13 cellular contexts compared by ENCODE assay signal in genomic region chr6:119052292-119052889, GRCh38. TPM values are rescaled to one million over a fixed set of nuclear protein-coding genes. Genes with fewer than 3 reads are reported as not detected.
A peak's percentile ranks its signal among the peaks of the same experiment; 100 is the strongest.
DNase-seq lines count a peak whose midpoint lies in the region; ATAC-seq and TF ChIP-seq lines count a peak whose summit lies in the region.
"Had no signal": no experiment of that assay in that cellular context is flagged by ENCODE, and none has a peak within 500 bp of the region (broad histone marks: within the 10 kb centered on the region; RNA-seq: fewer than 3 reads in every experiment).

No MANE protein-coding gene starts in this region.

- intact Hi-C loops in Panc1 (cut with micrococcal nuclease; ENCODE audit: unreplicated experiment): no loop called here

- peak; percentile 35 to 59 for ATAC-seq in activated CD4-positive, CD25-positive, alpha-beta regulatory T cell treated with anti-CD3 and anti-CD28 coated beads, Interleukin-2, amount 50 U/mL, for 24 hours
- ATAC-seq in GM19468 (IDR thresholded peaks at IDR 0.05; ENCODE audit: extremely low read depth, unreplicated experiment) (peak; percentile 17), Panc1 (no peak)
- ATAC-seq: stimulated activated naive B cell treated with anti-CD40 and anti-IgM and Interleukin-4, amounts not matched to agents 10 μg/mL and 1 μg/mL and 100 μg/mL, for 72 hours had no signal

- H3K4me3 ChIP-seq in Panc1 (ENCODE audit: low read depth in 2 of 2, low read length in 2 of 2) (no peak overlapping the region), smooth muscle cell (no peak overlapping the region), hepatocyte (no peak overlapping the region)

- POLR2A ChIA-PET in Panc1 (lab: Charles Lee): no interaction called here

- H3K9me3 ChIP-seq in Panc1 (ENCODE audit: control insufficient read depth, insufficient read depth, low read depth, low read length) (no peaks in the 10 kb centered on the region), smooth muscle cell (replicated peaks; ENCODE audit: low read depth) (no peaks in the 10 kb centered on the region), hepatocyte (ENCODE audit: low read depth) (no peaks in the 10 kb centered on the region)

- H3K9ac ChIP-seq in smooth muscle cell (ENCODE audit: low read depth): no peak overlapping the region

- H3F3A ChIP-seq in smooth muscle cell (ENCODE audit: low read depth): no peaks in the 10 kb centered on the region

- no peaks in the 10 kb centered on the region for H4K20me1 ChIP-seq in smooth muscle cell (ENCODE audit: low read depth)
- H4K20me1 ChIP-seq in hepatocyte (ENCODE audit: insufficient read depth, poor library complexity, severe bottlenecking): no peaks in the 10 kb centered on the region

- in situ Hi-C loops in Panc1 (cut with HindIII; ENCODE audit: low pct_unique_long_range_greater_than_20kb, low sequenced_read_pairs): no loop called here

- CTCF ChIA-PET in Panc1 (lab: Charles Lee): no interaction called here

- TF ChIP-seq CTCF in Panc1 (IDR thresholded peaks at IDR 0.05): peak; percentile 8; the same call in 1 of the 2 replicates
- no peak for TF ChIP-seq CTCF in smooth muscle cell (IDR thresholded peaks at IDR 0.05; ENCODE audit: borderline replicate concordance, insufficient read depth, poor library complexity, severe bottlenecking)
- no peak for TF ChIP-seq CTCF in hepatocyte (IDR thresholded peaks at IDR 0.05; ENCODE audit: poor library complexity)

- WGBS in smooth muscle cell (ENCODE audit: low lambda C conversion rate): 97% methylated on average over 2 of the region's 2 CpGs
- 82% methylated on average over 2 of the region's 2 CpGs for WGBS in hepatocyte (ENCODE audit: low lambda C conversion rate, missing lambda C conversion rate)

- no peak for DNase-seq in activated CD4-positive, CD25-positive, alpha-beta regulatory T cell treated with anti-CD3 and anti-CD28 coated beads, Interleukin-2, amount 50 U/mL, for 72 hours
- DNase-seq in Panc1 (ENCODE audit: low read depth, low spot score): no peak
- DNase-seq in iPS-NIHi7 (ENCODE audit: extremely low spot score): peak; percentile 15
- no peak for DNase-seq in NCI-H146 treated with DMSO at 0.1 percent for 48 hours (lab: John Stamatoyannopoulos, UW; ENCODE audit: unreplicated experiment)
- no peak for DNase-seq in smooth muscle cell (lab: John Stamatoyannopoulos, UW; ENCODE audit: unreplicated experiment)
- no peak for DNase-seq in hepatocyte (ENCODE audit: low spot score)
- DNase-seq: amygdala; effector CD4-positive, alpha-beta T cell; NCI-H510A treated with DMSO at 0.1 percent for 48 hours; SIG-M5; stimulated activated naive B cell treated with anti-CD40 and anti-IgM and Interleukin-4, amounts not matched to agents 10 μg/mL and 1 μg/mL and 100 μg/mL, for 72 hours had no signal

- no peak overlapping the region for H3K27ac ChIP-seq in Panc1 (ENCODE audit: low read length)
- H3K27ac ChIP-seq in smooth muscle cell (ENCODE audit: low read depth): no peak overlapping the region
- no peak overlapping the region for H3K27ac ChIP-seq in hepatocyte

- H3K27me3 ChIP-seq in Panc1 (ENCODE audit: control insufficient read depth, insufficient read depth, low read length): no peaks in the 10 kb centered on the region
- H3K27me3 ChIP-seq in smooth muscle cell (ENCODE audit: low read depth): no peaks in the 10 kb centered on the region
- H3K27me3 ChIP-seq in hepatocyte: no peaks in the 10 kb centered on the region

- no peaks in the 10 kb centered on the region for H3K9me2 ChIP-seq in hepatocyte (replicated peaks; ENCODE audit: insufficient read depth)

- H3K36me3 ChIP-seq in Panc1 (ENCODE audit: control insufficient read depth, insufficient read depth, low read length): no peaks in the 10 kb centered on the region
- no peaks in the 10 kb centered on the region for H3K36me3 ChIP-seq in smooth muscle cell (ENCODE audit: low read depth)
- H3K36me3 ChIP-seq in hepatocyte (replicated peaks; ENCODE audit: insufficient read depth, low read depth): no peaks in the 10 kb centered on the region

- H3K4me2 ChIP-seq in smooth muscle cell (no peak overlapping the region), hepatocyte (no peak overlapping the region)

- H3K4me1 ChIP-seq in Panc1 (ENCODE audit: control insufficient read depth, insufficient read depth, low read length) (peaks cover 3% of the 10 kb centered on the region; the same call in 1 of the 2 replicates), smooth muscle cell (ENCODE audit: low read depth) (no peaks in the 10 kb centered on the region), hepatocyte (ENCODE audit: insufficient read depth) (no peaks in the 10 kb centered on the region)

- no peak overlapping the region for H2AFZ ChIP-seq in smooth muscle cell (ENCODE audit: low read depth)
- no peak overlapping the region for H2AFZ ChIP-seq in hepatocyte

- H3K79me2 ChIP-seq in smooth muscle cell (ENCODE audit: low read depth) (no peaks in the 10 kb centered on the region), hepatocyte (no peaks in the 10 kb centered on the region)

- no TSS peak for BruUV-seq in Panc1 (replicated peaks; lab: Mats Ljungman, UMichigan)

RNA-seq across cellular contexts. Expression of gene FAM184A, which starts 26.1 kb away (rescaled TPM):
- total RNA-seq in Panc1 (2021; ENCODE audit: unreplicated experiment) (8.7 TPM), smooth muscle cell (0.22 and 0.31 TPM in 2 replicates), hepatocyte (7.4 and 14.1 TPM in 2 replicates)
- 3.9 TPM for polyA plus RNA-seq in Panc1 (2012; ENCODE audit: insufficient read length)
- polyA plus RNA-seq in smooth muscle cell (0.23 and 0.50 TPM in 2 replicates), hepatocyte (4.8 and 5.6 TPM in 2 replicates)
